In the genomic region with DNA sequence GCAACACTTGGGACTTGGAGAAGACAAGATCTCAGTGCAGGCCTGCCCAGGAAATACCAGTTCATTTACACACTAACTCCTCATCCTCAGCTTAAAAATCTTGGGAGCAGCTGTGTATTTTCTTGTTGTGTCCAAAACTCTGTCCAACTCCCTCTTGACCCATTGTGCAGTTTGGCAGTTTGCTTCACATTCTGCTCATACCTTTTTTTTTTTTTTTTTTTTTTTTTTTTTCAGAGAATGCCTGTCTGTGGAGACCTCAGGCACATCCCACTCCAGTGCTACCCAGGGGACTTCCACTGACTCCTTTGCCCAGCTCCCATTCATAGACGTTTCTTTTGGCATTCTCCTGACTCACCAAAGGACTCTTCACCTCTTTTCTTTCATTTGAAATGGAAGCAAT, we compare ENCODE assay signal across 18 cellular contexts.
DNase-seq lines count a peak whose midpoint lies in the region; ATAC-seq, FAIRE-seq and TF ChIP-seq lines count a peak whose summit lies in the region.
"Had no signal": no experiment of that assay in that cellular context is flagged by ENCODE, and none has a peak within 500 bp of the region (broad histone marks: within the 10 kb centered on the region; RNA-seq: fewer than 3 reads in every experiment).

No MANE protein-coding gene starts in this region.

- POLR2A ChIA-PET in HepG2 (lab: Yijun Ruan, JAX): no interaction called here

- no peaks in the 10 kb centered on the region for H4K20me1 ChIP-seq in HepG2 (ENCODE audit: insufficient read depth, low read length)

- WGBS in liver: 17% methylated on average over 1 of the region's 1 CpG
- WGBS in HepG2 (ENCODE audit: low lambda C conversion rate): 0% methylated on average over 1 of the region's 1 CpG

- no peak overlapping the region for H2AFZ ChIP-seq in HepG2 (ENCODE audit: low read length)

- intact Hi-C loops in HepG2 (cut with micrococcal nuclease; ENCODE audit: unreplicated experiment): no loop called here
- intact Hi-C loops in uterus (cut with DNase I; ENCODE audit: low total_unique reads): no loop called here

- H3K4me3 ChIP-seq in liver (ENCODE audit: low read depth in 1 of 3, low read length in 3 of 3) (no peak overlapping the region), HepG2 (replicated peaks in 1 of 3; ENCODE audit: insufficient read depth in 1 of 3, low read depth in 2 of 3, low read length in 3 of 3) (no peak overlapping the region), bronchial epithelial cell (ENCODE audit: low read depth, low read length) (no peak overlapping the region), uterus (no peak overlapping the region)
- H3K4me3 ChIP-seq: breast epithelium, skin epidermis had no signal

- H3K9ac ChIP-seq in liver (ENCODE audit: low read depth in 1 of 2, low read length in 2 of 2): no peak overlapping the region
- H3K9ac ChIP-seq in HepG2 (ENCODE audit: insufficient read depth, low read depth, low read length): no peak overlapping the region

- no peak for ATAC-seq in HepG2
- ATAC-seq: naive thymus-derived CD8-positive, alpha-beta T cell; Panc1 had no signal

- CTCF ChIA-PET in HepG2 (lab: Yijun Ruan, JAX; ENCODE audit: low intra/inter-chr PET ratio, low total read pairs): no interaction called here

- H3K27me3 ChIP-seq in liver (ENCODE audit: control insufficient read depth in 4 of 4, insufficient read depth in 4 of 4, low read length in 3 of 4) (no peaks in the 10 kb centered on the region), HepG2 (ENCODE audit: control insufficient read depth in 1 of 2, insufficient read depth in 2 of 2, low read length in 2 of 2) (no peaks in the 10 kb centered on the region), bronchial epithelial cell (ENCODE audit: control insufficient read depth, insufficient read depth, low read length) (no peaks in the 10 kb centered on the region), uterus (no peaks in the 10 kb centered on the region)
- H3K27me3 ChIP-seq: breast epithelium had no signal

- BruUV-seq in HepG2 (replicated peaks; lab: Mats Ljungman, UMichigan): no TSS peak

- TF ChIP-seq POLR2A in HepG2 (IDR thresholded peaks at IDR 0.05; ENCODE audit: insufficient read depth in 1 of 2, low read depth in 2 of 2, low read length in 2 of 2): no peak
- TF ChIP-seq POLR2A in uterus (IDR thresholded peaks at IDR 0.05): no peak

- TF ChIP-seq RAD21 in liver (IDR thresholded peaks at IDR 0.05) (no peak), HepG2 (CRISPR knock-in tag; IDR thresholded peaks at IDR 0.05) (no peak)

- no peak overlapping the region for H3K4me2 ChIP-seq in HepG2 (ENCODE audit: low read depth, low read length)

- no peaks in the 10 kb centered on the region for H3K79me2 ChIP-seq in HepG2 (ENCODE audit: insufficient read depth, low read length)

- H3K4me1 ChIP-seq in liver (ENCODE audit: control insufficient read depth in 4 of 4, insufficient read depth in 4 of 4, low read length in 3 of 4) (no peaks in the 10 kb centered on the region), HepG2 (ENCODE audit: insufficient read depth, low read length) (no peaks in the 10 kb centered on the region), uterus (peaks cover 0 to 7% of the 10 kb centered on the region in 2 donors)
- H3K4me1 ChIP-seq: breast epithelium had no signal

- no peak overlapping the region for H3K27ac ChIP-seq in liver (ENCODE audit: low read depth in 1 of 2, low read length in 2 of 2)
- no peak overlapping the region for H3K27ac ChIP-seq in HepG2 (ENCODE audit: extremely low read length, insufficient read depth, low read length)
- peak overlapping the region; percentile 1 to 57 for H3K27ac ChIP-seq in uterus
- H3K27ac ChIP-seq: breast epithelium, skin epidermis had no signal

- DNase-seq in HepG2 (ENCODE audit: low spot score) (no peak), bronchial epithelial cell (ENCODE audit: low read depth) (peak; percentile 26), kidney tubule cell (ENCODE audit: low spot score) (peak; percentile 43), uterus (peak; percentile 19 to 39), NCI-H1105 (lab: John Stamatoyannopoulos, UW) (no peak), globus pallidus (ENCODE audit: low spot score) (no peak), middle frontal gyrus (ENCODE audit: extremely low spot score, low spot score) (no peak)
- DNase-seq: activated naive CD4-positive, alpha-beta T cell treated with Interleukin-2 at 50 U/mL for 16 hours; effector memory CD4-positive, alpha-beta T cell; KG1; naive thymus-derived CD8-positive, alpha-beta T cell; NCI-H69; stimulated activated naive CD4-positive, alpha-beta T cell treated with Interleukin-2 at 50 U/mL for 16 hours had no signal

- H3K36me3 ChIP-seq in liver (ENCODE audit: control insufficient read depth in 4 of 4, insufficient read depth in 3 of 4, low read depth in 1 of 4, low read length in 3 of 4): no peaks in the 10 kb centered on the region
- no peaks in the 10 kb centered on the region for H3K36me3 ChIP-seq in HepG2 (replicated peaks in 1 of 2; ENCODE audit: control insufficient read depth in 1 of 2, insufficient read depth in 2 of 2, low read length in 2 of 2)
- H3K36me3 ChIP-seq in bronchial epithelial cell (ENCODE audit: control insufficient read depth, insufficient read depth, low read length): no peaks in the 10 kb centered on the region
- no peaks in the 10 kb centered on the region for H3K36me3 ChIP-seq in uterus
- H3K36me3 ChIP-seq: breast epithelium had no signal

- H3K9me3 ChIP-seq in liver (ENCODE audit: control insufficient read depth in 4 of 4, low read length in 3 of 4): no peaks in the 10 kb centered on the region
- no peaks in the 10 kb centered on the region for H3K9me3 ChIP-seq in HepG2 (ENCODE audit: low read length)
- H3K9me3 ChIP-seq in uterus: no peaks in the 10 kb centered on the region
- H3K9me3 ChIP-seq: breast epithelium had no signal

- TF ChIP-seq EP300 in HepG2 (IDR thresholded peaks at IDR 0.05; ENCODE audit: low read depth in 2 of 2, low read length in 2 of 2) (no peak), HepG2 (CRISPR knock-in tag; IDR thresholded peaks at IDR 0.05; ENCODE audit: borderline replicate concordance) (no peak)

- no peak for FAIRE-seq in HepG2 (lab: Jason Lieb, UNC)
- FAIRE-seq in bronchial epithelial cell (lab: Jason Lieb, UNC): no peak
- FAIRE-seq: keratinocyte had no signal

- in situ Hi-C loops in HepG2 (cut with HindIII; ENCODE audit: extremely low pct_ligation_motif_present, low pct_unique_long_range_greater_than_20kb): no loop called here

- TF ChIP-seq CTCF in liver (IDR thresholded peaks at IDR 0.05; ENCODE audit: low read depth, low read length, missing input control): no peak
- TF ChIP-seq CTCF in HepG2 (CRISPR knock-in tag; IDR thresholded peaks at IDR 0.05): no peak
- no peak for TF ChIP-seq CTCF in bronchial epithelial cell (IDR thresholded peaks at IDR 0.05; ENCODE audit: insufficient read depth, low read length, severe bottlenecking)
- TF ChIP-seq CTCF in uterus (IDR thresholded peaks at IDR 0.05): no peak

TF ChIP-seq in liver, 16 proteins besides CTCF, POLR2A, EP300 and RAD21:
- TF ChIP-seq HNF4A (conservative IDR thresholded peaks at IDR 0.05) (no peak), NR2F2 (IDR thresholded peaks at IDR 0.05) (peak; percentile 48)

TF ChIP-seq in HepG2, 621 proteins besides CTCF, POLR2A, EP300 and RAD21 (continues in another document):
- TF ChIP-seq, protein P1, sequence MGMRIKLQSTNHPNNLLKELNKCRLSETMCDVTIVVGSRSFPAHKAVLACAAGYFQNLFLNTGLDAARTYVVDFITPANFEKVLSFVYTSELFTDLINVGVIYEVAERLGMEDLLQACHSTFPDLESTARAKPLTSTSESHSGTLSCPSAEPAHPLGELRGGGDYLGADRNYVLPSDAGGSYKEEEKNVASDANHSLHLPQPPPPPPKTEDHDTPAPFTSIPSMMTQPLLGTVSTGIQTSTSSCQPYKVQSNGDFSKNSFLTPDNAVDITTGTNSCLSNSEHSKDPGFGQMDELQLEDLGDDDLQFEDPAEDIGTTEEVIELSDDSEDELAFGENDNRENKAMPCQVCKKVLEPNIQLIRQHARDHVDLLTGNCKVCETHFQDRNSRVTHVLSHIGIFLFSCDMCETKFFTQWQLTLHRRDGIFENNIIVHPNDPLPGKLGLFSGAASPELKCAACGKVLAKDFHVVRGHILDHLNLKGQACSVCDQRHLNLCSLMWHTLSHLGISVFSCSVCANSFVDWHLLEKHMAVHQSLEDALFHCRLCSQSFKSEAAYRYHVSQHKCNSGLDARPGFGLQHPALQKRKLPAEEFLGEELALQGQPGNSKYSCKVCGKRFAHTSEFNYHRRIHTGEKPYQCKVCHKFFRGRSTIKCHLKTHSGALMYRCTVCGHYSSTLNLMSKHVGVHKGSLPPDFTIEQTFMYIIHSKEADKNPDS (CRISPR knock-in tag; IDR thresholded peaks at IDR 0.05): no peak
- TF ChIP-seq ZNF17 (CRISPR knock-in tag; IDR thresholded peaks at IDR 0.05): no peak
- TF ChIP-seq REXO4 (CRISPR knock-in tag; IDR thresholded peaks at IDR 0.05; ENCODE audit: borderline replicate concordance): no peak
- TF ChIP-seq ZNF264 (CRISPR knock-in tag; IDR thresholded peaks at IDR 0.05): no peak
- TF ChIP-seq PAX8 (CRISPR knock-in tag; IDR thresholded peaks at IDR 0.05; ENCODE audit: borderline replicate concordance): no peak
- no peak for TF ChIP-seq ZNF343 (CRISPR knock-in tag; IDR thresholded peaks at IDR 0.05)
- TF ChIP-seq ZNF83 (CRISPR knock-in tag; IDR thresholded peaks at IDR 0.05; ENCODE audit: borderline replicate concordance): no peak

Comparison
In these comparisons a context has a peak if more than half of its experiments do, and no peak if none do; other contexts are left out.
1. H3K27ac ChIP-seq: peak in uterus (2 of 2); none in liver (0 of 2) and HepG2 (single experiment).
2. DNase-seq: peak in bronchial epithelial cell (single experiment), kidney tubule cell (single experiment) and uterus (2 of 2); none in HepG2 (single experiment), NCI-H1105 (single experiment), globus pallidus (single experiment) and middle frontal gyrus (single experiment).